In genomic region chr3:171194965-171195364, GRCh38 we compare ENCODE assay signal across 33 cellular contexts.
"Had no signal": no experiment of that assay in that cellular context is flagged by ENCODE, and none has a peak within 500 bp of the region (broad histone marks: within the 10 kb centered on the region; RNA-seq: fewer than 3 reads in every experiment).

No MANE protein-coding gene starts in this region.

- H3K36me3 ChIP-seq: adrenal gland, brain microvascular endothelial cell, breast epithelium had no signal

- H3K27me3 ChIP-seq: adrenal gland, body of pancreas, brain microvascular endothelial cell, breast epithelium had no signal

- DNase-seq: activated B cell treated with CpG ODN at 0.5 μM for 24 hours; activated CD4-positive, alpha-beta memory T cell treated with anti-CD3 and anti-CD28 coated beads for 36 hours; activated CD4-positive, alpha-beta T cell treated with anti-CD3 and anti-CD28 coated beads for 4 hours; activated CD4-positive, alpha-beta T cell treated with anti-CD3 and anti-CD28 coated beads, Interleukin-2, amount 10 ng/mL, durations not matched to agents 24 days and 14 days; activated CD4-positive, alpha-beta T cell treated with anti-CD3 and anti-CD28 coated beads, Interleukin-2, amount 50 U/mL, for 1 hour; activated CD4-positive, alpha-beta T cell treated with anti-CD3 and anti-CD28 coated beads, Interleukin-2, amount 50 U/mL, for 4 hours; activated CD4-positive, CD25-positive, alpha-beta regulatory T cell treated with anti-CD3 and anti-CD28 coated beads, Interleukin-2, amount 50 U/mL, for 72 hours; activated CD8-positive, alpha-beta memory T cell treated with anti-CD3 and anti-CD28 coated beads, Interleukin-2, amount 50 U/mL, for 4 hours; activated CD8-positive, alpha-beta T cell treated with anti-CD3 and anti-CD28 coated beads for 36 hours; activated effector memory CD4-positive, alpha-beta T cell treated with anti-CD3 and anti-CD28 coated beads, Interleukin-2, amount 50 U/mL, for 16 hours; activated gamma-delta T cell treated with Interleukin-2 at 50 U/mL for 16 hours; activated naive CD4-positive, alpha-beta T cell; activated naive CD4-positive, alpha-beta T cell treated with anti-CD3 and anti-CD28 coated beads for 36 hours; activated naive CD4-positive, alpha-beta T cell treated with anti-CD3 and anti-CD28 coated beads, Interleukin-2, amount 50 U/mL, for 16 hours; activated naive CD8-positive, alpha-beta T cell treated with anti-CD3 and anti-CD28 coated beads for 36 hours; activated T-cell treated with anti-CD3 and anti-CD28 coated beads for 4 hours; activated T-cell treated with anti-CD3 and anti-CD28 coated beads, Interleukin-2, amount 50 U/mL, for 1 hour; activated T-cell treated with anti-CD3 and anti-CD28 coated beads, Interleukin-2, amount 50 U/mL, for 4 hours; activated T-cell treated with anti-CD3 and anti-CD28 coated beads, Interleukin-2, amount 50 U/mL, for 72 hours; adrenal gland; amniotic stem cell; aorta; body of pancreas; brain microvascular endothelial cell; central memory CD4-positive, alpha-beta T cell; T-helper 1 cell; T-helper 2 cell; T-helper 9 cell had no signal

- FAIRE-seq: TTC549 had no signal

- H3K4me3 ChIP-seq: adrenal gland, body of pancreas, breast epithelium had no signal

- H3K4me1 ChIP-seq: body of pancreas, breast epithelium had no signal

- ATAC-seq: activated CD8-positive, alpha-beta T cell treated with anti-CD3 and anti-CD28 coated beads for 36 hours; activated naive CD4-positive, alpha-beta T cell treated with anti-CD3 and anti-CD28 coated beads, Interleukin-2, amount 50 U/mL, for 72 hours; activated T-cell treated with anti-CD3 and anti-CD28 coated beads, Interleukin-2, amount 50 U/mL, for 4 hours; activated T-cell treated with anti-CD3 and anti-CD28 coated beads, Interleukin-2, amount 50 U/mL, for 72 hours; activated T-helper 17 cell treated with anti-CD3 and anti-CD28 coated beads, Interleukin-2, amount 50 U/mL, for 72 hours; body of pancreas had no signal

- H3K27ac ChIP-seq: adrenal gland, body of pancreas, brain microvascular endothelial cell, breast epithelium, VCaP had no signal

- H3K9me3 ChIP-seq: adrenal gland, body of pancreas, breast epithelium had no signal
